In genomic region chr3:111895079-111895478, GRCh38 we compare ENCODE assay signal across 9 cellular contexts. TPM values are rescaled to one million over a fixed set of nuclear protein-coding genes. Genes with fewer than 3 reads are reported as not detected.
DNase-seq lines count a peak whose midpoint lies in the region; ATAC-seq and TF ChIP-seq lines count a peak whose summit lies in the region.
"Had no signal": no experiment of that assay in that cellular context is flagged by ENCODE, and none has a peak within 500 bp of the region (broad histone marks: within the 10 kb centered on the region; RNA-seq: fewer than 3 reads in every experiment).

No MANE protein-coding gene starts in this region.

- TF ChIP-seq CTCF in NB4 (IDR thresholded peaks at IDR 0.05; ENCODE audit: low read depth, low read length), result no peak
- TF ChIP-seq CTCF in astrocyte of the cerebellum (IDR thresholded peaks at IDR 0.05; ENCODE audit: low read depth, low read length, missing control alignments), result peak; percentile 50

- no peak overlapping the region for H3K4me3 ChIP-seq in NB4 (ENCODE audit: low read depth, low read length)
- no peak overlapping the region for H3K4me3 ChIP-seq in astrocyte of the cerebellum (ENCODE audit: low read depth, low read length)

- ATAC-seq in GM19467 (IDR thresholded peaks at IDR 0.05; ENCODE audit: unreplicated experiment) (no peak), HG02642 (IDR thresholded peaks at IDR 0.05; ENCODE audit: poor library complexity, unreplicated experiment) (no peak), HG02852 (IDR thresholded peaks at IDR 0.05; ENCODE audit: unreplicated experiment) (no peak), GM19463 (IDR thresholded peaks at IDR 0.05; ENCODE audit: unreplicated experiment) (no peak)
- ATAC-seq: activated naive CD4-positive, alpha-beta T cell treated with anti-CD3 and anti-CD28 coated beads, Interleukin-2, amount 50 U/mL, for 72 hours had no signal

- TF ChIP-seq POLR2A in NB4 (IDR thresholded peaks at IDR 0.05; ENCODE audit: extremely low read depth, insufficient read length), result no peak

- DNase-seq in GM03348 (ENCODE audit: low spot score) (peak; percentile 27), NB4 (ENCODE audit: low read depth) (peak; percentile 12), astrocyte of the cerebellum (ENCODE audit: low read depth) (peak; percentile 18), myocyte (ENCODE audit: low read depth) (peak; percentile 54)

- in situ Hi-C loops in astrocyte of the cerebellum (cut with HindIII; ENCODE audit: low sequenced_read_pairs), result loop anchor here (5.0 kb wide), 1 partner anchor 37 kb away; no protein-coding TSS in a partner anchor

RNA-seq across cellular contexts. Expression of gene PHLDB2, which starts 36.0 kb away (rescaled TPM):
- 53.8 and 55.5 TPM in 2 replicates for total RNA-seq in myocyte
- polyA plus RNA-seq in myocyte (2012), result 19.5 TPM
